In genomic region chr7:30598121-30598876, GRCh38 we compare ENCODE assay signal across 13 cellular contexts. TPM values are rescaled to one million over a fixed set of nuclear protein-coding genes. Genes with fewer than 3 reads are reported as not detected.
A peak's percentile ranks its signal among the peaks of the same experiment; 100 is the strongest.
DNase-seq lines count a peak whose midpoint lies in the region; ATAC-seq and TF ChIP-seq lines count a peak whose summit lies in the region.
"Had no signal": no experiment of that assay in that cellular context is flagged by ENCODE, and none has a peak within 500 bp of the region (broad histone marks: within the 10 kb centered on the region; RNA-seq: fewer than 3 reads in every experiment).

No MANE protein-coding gene starts in this region.

- H3K4me1 ChIP-seq in Loucy (ENCODE audit: insufficient read depth, low read length, poor library complexity, severe bottlenecking): peaks cover 42% of the 10 kb centered on the region
- H3K4me1 ChIP-seq in mesendoderm (ENCODE audit: control insufficient read depth, low read depth, low read length): no peaks in the 10 kb centered on the region

- peak overlapping the region; percentile 16 for H3K27ac Mint-ChIP-seq in activated CD8-positive, alpha-beta T cell treated with anti-CD3 and anti-CD28 coated beads for 36 hours
- no peak overlapping the region for H3K27ac Mint-ChIP-seq in activated CD8-positive, alpha-beta T cell treated with anti-CD3 and anti-CD28 coated beads, Interleukin-2, amount 10 ng/mL, durations not matched to agents 7 days and 5 days

- ATAC-seq in activated CD8-positive, alpha-beta T cell treated with anti-CD3 and anti-CD28 coated beads for 36 hours: no peak
- no peak for ATAC-seq in activated CD8-positive, alpha-beta T cell treated with anti-CD3 and anti-CD28 coated beads, Interleukin-2, amount 10 ng/mL, durations not matched to agents 7 days and 5 days
- ATAC-seq in HG03108 (IDR thresholded peaks at IDR 0.05; ENCODE audit: unreplicated experiment) (no peak), GM21390 (IDR thresholded peaks at IDR 0.05; ENCODE audit: unreplicated experiment) (no peak)
- ATAC-seq: heart right ventricle had no signal

- no peaks in the 10 kb centered on the region for H3K9me2 ChIP-seq in Loucy (replicated peaks; ENCODE audit: low read depth, low read length)

- H3K79me2 ChIP-seq in Loucy (ENCODE audit: insufficient read depth, low read length) (peaks cover 76% of the 10 kb centered on the region), mesendoderm (ENCODE audit: control insufficient read depth, insufficient read depth, low read length) (peaks cover 48% of the 10 kb centered on the region)

- DNase-seq in activated CD8-positive, alpha-beta T cell treated with anti-CD3 and anti-CD28 coated beads for 36 hours: no peak
- no peak for DNase-seq in activated CD8-positive, alpha-beta T cell treated with anti-CD3 and anti-CD28 coated beads, Interleukin-2, amount 10 ng/mL, durations not matched to agents 7 days and 5 days
- DNase-seq in brain microvascular endothelial cell: no peak
- DNase-seq in mesendoderm: peak; percentile 22
- DNase-seq in ACHN: no peak
- DNase-seq: cortex of kidney; heart right ventricle; NCI-H2081 treated with DMSO at 0.1 percent for 48 hours; stimulated activated CD4-positive, alpha-beta T cell treated with anti-CD3 and anti-CD28 coated beads, Interleukin-4, amount 100 ng/mL, for 1 hour; T-helper 9 cell had no signal

- H3K9me3 ChIP-seq in Loucy (ENCODE audit: insufficient read depth, low read depth, low read length): no peaks in the 10 kb centered on the region
- H3K9me3 ChIP-seq: heart right ventricle had no signal

- no peak overlapping the region for H2AK5ac ChIP-seq in mesendoderm (ENCODE audit: low read length)

- H3K4me2 ChIP-seq in Loucy (ENCODE audit: low read depth, low read length, poor library complexity, severe bottlenecking) (peak overlapping the region; percentile 96), mesendoderm (ENCODE audit: low read length) (no peak overlapping the region)

- peaks cover 4% of the 10 kb centered on the region for H3K79me1 ChIP-seq in mesendoderm (ENCODE audit: low read length)

- no peak overlapping the region for H2AFZ ChIP-seq in Loucy (ENCODE audit: low read length)

- H3K36me3 ChIP-seq in Loucy (ENCODE audit: insufficient read depth, low read length) (peaks cover 31% of the 10 kb centered on the region), brain microvascular endothelial cell (replicated peaks) (peaks cover 54% of the 10 kb centered on the region), mesendoderm (ENCODE audit: control insufficient read depth, insufficient read depth, low read length) (peaks cover 8% of the 10 kb centered on the region)

- no peak overlapping the region for H3K18ac ChIP-seq in mesendoderm (ENCODE audit: low read length)

- no peak overlapping the region for H3K23ac ChIP-seq in mesendoderm (ENCODE audit: low read length)

- H3K4ac ChIP-seq in mesendoderm (ENCODE audit: low read depth, low read length): no peak overlapping the region

- H3K36me3 Mint-ChIP-seq in activated CD8-positive, alpha-beta T cell treated with anti-CD3 and anti-CD28 coated beads for 36 hours (ENCODE audit: low read depth): peaks cover 72% of the 10 kb centered on the region
- H3K36me3 Mint-ChIP-seq in activated CD8-positive, alpha-beta T cell treated with anti-CD3 and anti-CD28 coated beads, Interleukin-2, amount 10 ng/mL, durations not matched to agents 7 days and 5 days (ENCODE audit: low read depth): peaks cover 76% of the 10 kb centered on the region

- no peak overlapping the region for H3K56ac ChIP-seq in mesendoderm (ENCODE audit: low read length)

- no peak overlapping the region for H4K5ac ChIP-seq in mesendoderm (ENCODE audit: low read length)

- CTCF ChIA-PET in activated CD8-positive, alpha-beta T cell treated with anti-CD3 and anti-CD28 coated beads for 36 hours (lab: Charles Lee): interaction anchor here (1.1 kb wide), 1 partner anchor 17 kb away, joined by 3 read pairs; no protein-coding TSS in a partner anchor
- CTCF ChIA-PET in activated CD8-positive, alpha-beta T cell treated with anti-CD3 and anti-CD28 coated beads, Interleukin-2, amount 10 ng/mL, durations not matched to agents 7 days and 5 days (lab: Charles Lee): no interaction called here

- H3K9ac ChIP-seq in Loucy (ENCODE audit: low read depth, low read length, poor library complexity, severe bottlenecking): peak overlapping the region; percentile 88
- no peak overlapping the region for H3K9ac ChIP-seq in mesendoderm (ENCODE audit: low read length)

- H2BK15ac ChIP-seq in mesendoderm (replicated peaks; ENCODE audit: low read depth): no peak overlapping the region

- no peaks in the 10 kb centered on the region for H3F3A ChIP-seq in Loucy (ENCODE audit: low read depth)

- no peak overlapping the region for H2BK120ac ChIP-seq in mesendoderm (ENCODE audit: low read depth, low read length)

- H3K4me3 Mint-ChIP-seq in activated CD8-positive, alpha-beta T cell treated with anti-CD3 and anti-CD28 coated beads for 36 hours: peak overlapping the region; percentile 54
- H3K4me3 Mint-ChIP-seq in activated CD8-positive, alpha-beta T cell treated with anti-CD3 and anti-CD28 coated beads, Interleukin-2, amount 10 ng/mL, durations not matched to agents 7 days and 5 days: no peak overlapping the region

- H3K27ac ChIP-seq in brain microvascular endothelial cell: peak overlapping the region; percentile 24
- no peak overlapping the region for H3K27ac ChIP-seq in mesendoderm (ENCODE audit: low read depth, low read length)
- H3K27ac ChIP-seq: heart right ventricle had no signal

- no peak overlapping the region for H2BK5ac ChIP-seq in mesendoderm (ENCODE audit: low read length)

- no peaks in the 10 kb centered on the region for H3K27me3 Mint-ChIP-seq in activated CD8-positive, alpha-beta T cell treated with anti-CD3 and anti-CD28 coated beads for 36 hours
- H3K27me3 Mint-ChIP-seq in activated CD8-positive, alpha-beta T cell treated with anti-CD3 and anti-CD28 coated beads, Interleukin-2, amount 10 ng/mL, durations not matched to agents 7 days and 5 days (ENCODE audit: low read depth): no peaks in the 10 kb centered on the region

- WGBS in mesendoderm (ENCODE audit: extremely low coverage, insufficient coverage, low lambda C conversion rate): no CpG with 5 or more reads among the region's 13 CpGs

- POLR2A ChIA-PET in activated CD8-positive, alpha-beta T cell treated with anti-CD3 and anti-CD28 coated beads for 36 hours (lab: Charles Lee): interaction anchor here (1.3 to 2.5 kb wide), 3 partner anchors 14 to 34 kb away, joined by 3 to 10 read pairs (median 4); no protein-coding TSS in a partner anchor
- POLR2A ChIA-PET in activated CD8-positive, alpha-beta T cell treated with anti-CD3 and anti-CD28 coated beads, Interleukin-2, amount 10 ng/mL, durations not matched to agents 7 days and 5 days (lab: Charles Lee): no interaction called here

- in situ Hi-C loops in brain microvascular endothelial cell (cut with HindIII; ENCODE audit: low pct_ligation_motif_present, low sequenced_read_pairs): no loop called here
- in situ Hi-C loops in ACHN (cut with HindIII; ENCODE audit: low pct_ligation_motif_present, low pct_unique_long_range_greater_than_20kb, low sequenced_read_pairs): no loop called here

- no peak overlapping the region for H4K8ac ChIP-seq in mesendoderm (ENCODE audit: low read depth, low read length)

- H3K4me3 ChIP-seq in Loucy (ENCODE audit: low read length, poor library complexity, severe bottlenecking) (peak overlapping the region; percentile 83), brain microvascular endothelial cell (ENCODE audit: low read depth, low read length) (no peak overlapping the region), mesendoderm (ENCODE audit: low read length) (no peak overlapping the region)
- H3K4me3 ChIP-seq: heart right ventricle had no signal

- H4K20me1 ChIP-seq in Loucy (ENCODE audit: insufficient read depth, low read length, poor library complexity, severe bottlenecking): peaks cover 32% of the 10 kb centered on the region

- no peaks in the 10 kb centered on the region for H3K9me3 Mint-ChIP-seq in activated CD8-positive, alpha-beta T cell treated with anti-CD3 and anti-CD28 coated beads for 36 hours
- H3K9me3 Mint-ChIP-seq in activated CD8-positive, alpha-beta T cell treated with anti-CD3 and anti-CD28 coated beads, Interleukin-2, amount 10 ng/mL, durations not matched to agents 7 days and 5 days (ENCODE audit: insufficient read depth): no peaks in the 10 kb centered on the region

- H3K27me3 ChIP-seq in Loucy (ENCODE audit: insufficient read depth, low read length, poor library complexity, severe bottlenecking) (peaks cover 5% of the 10 kb centered on the region), brain microvascular endothelial cell (replicated peaks) (no peaks in the 10 kb centered on the region), mesendoderm (ENCODE audit: insufficient read depth, low read length, poor library complexity) (no peaks in the 10 kb centered on the region)
- H3K27me3 ChIP-seq: heart right ventricle had no signal

- peaks cover 48% of the 10 kb centered on the region for H3K4me1 Mint-ChIP-seq in activated CD8-positive, alpha-beta T cell treated with anti-CD3 and anti-CD28 coated beads for 36 hours (ENCODE audit: low read depth)
- H3K4me1 Mint-ChIP-seq in activated CD8-positive, alpha-beta T cell treated with anti-CD3 and anti-CD28 coated beads, Interleukin-2, amount 10 ng/mL, durations not matched to agents 7 days and 5 days (ENCODE audit: low read depth): peaks cover 39% of the 10 kb centered on the region

- TF ChIP-seq CTCF in activated CD8-positive, alpha-beta T cell treated with anti-CD3 and anti-CD28 coated beads for 36 hours (IDR thresholded peaks at IDR 0.05): no peak
- no peak for TF ChIP-seq CTCF in Loucy (conservative IDR thresholded peaks at IDR 0.05; ENCODE audit: low read length)
- TF ChIP-seq CTCF in brain microvascular endothelial cell (IDR thresholded peaks at IDR 0.05; ENCODE audit: low read depth, low read length, missing control alignments): no peak

- intact Hi-C loops in activated CD8-positive, alpha-beta T cell treated with anti-CD3 and anti-CD28 coated beads for 36 hours (cut with micrococcal nuclease): no loop called here

RNA-seq across cellular contexts. Expression of gene GARS1, which starts 3.6 kb away (rescaled TPM):
- total RNA-seq in activated CD8-positive, alpha-beta T cell treated with anti-CD3 and anti-CD28 coated beads for 36 hours: 100 to 1,000 TPM; 338 to 354 TPM
- total RNA-seq in activated CD8-positive, alpha-beta T cell treated with anti-CD3 and anti-CD28 coated beads, Interleukin-2, amount 10 ng/mL, durations not matched to agents 7 days and 5 days: 100 to 1,000 TPM; 185 to 189 TPM
- 333 TPM for polyA plus RNA-seq in mesendoderm (2013, experiment 1 of 2)
- polyA plus RNA-seq in mesendoderm (2013, experiment 2 of 2): 336 TPM
